17 cellular contexts compared by ENCODE assay signal in genomic region chr14:67557118-67557517, GRCh38. TPM values are rescaled to one million over a fixed set of nuclear protein-coding genes. Genes with fewer than 3 reads are reported as not detected.
DNase-seq lines count a peak whose midpoint lies in the region; ATAC-seq, FAIRE-seq and TF ChIP-seq lines count a peak whose summit lies in the region.
"Had no signal": no experiment of that assay in that cellular context is flagged by ENCODE, and none has a peak within 500 bp of the region (broad histone marks: within the 10 kb centered on the region; RNA-seq: fewer than 3 reads in every experiment).

No MANE protein-coding gene starts in this region.

- H3K36me3 ChIP-seq in bronchial epithelial cell (ENCODE audit: control insufficient read depth, insufficient read depth, low read length) = no peaks in the 10 kb centered on the region
- H3K36me3 ChIP-seq: BLaER1 had no signal

- peaks cover 3% of the 10 kb centered on the region for H3K36me3 Mint-ChIP-seq in mesothelial cell of epicardium
- H3K36me3 Mint-ChIP-seq in type B pancreatic cell = peaks cover 2% of the 10 kb centered on the region
- no peaks in the 10 kb centered on the region for H3K36me3 Mint-ChIP-seq in naive thymus-derived CD8-positive, alpha-beta T cell
- H3K36me3 Mint-ChIP-seq: T-cell had no signal

- FAIRE-seq in bronchial epithelial cell (lab: Jason Lieb, UNC) = no peak
- FAIRE-seq: keratinocyte had no signal

- ATAC-seq in naive thymus-derived CD8-positive, alpha-beta T cell = no peak
- ATAC-seq: activated T-cell treated with anti-CD3 and anti-CD28 coated beads, Interleukin-2, amount 50 U/mL, for 4 hours; T-cell had no signal

- H3K9me3 Mint-ChIP-seq in mesothelial cell of epicardium = no peaks in the 10 kb centered on the region
- no peaks in the 10 kb centered on the region for H3K9me3 Mint-ChIP-seq in type B pancreatic cell
- H3K9me3 Mint-ChIP-seq in naive thymus-derived CD8-positive, alpha-beta T cell = no peaks in the 10 kb centered on the region
- H3K9me3 Mint-ChIP-seq: activated T-cell treated with anti-CD3 and anti-CD28 coated beads, Interleukin-2, amount 50 U/mL, for 4 hours; T-cell had no signal

- H3K4me3 Mint-ChIP-seq in mesothelial cell of epicardium (no peak overlapping the region), type B pancreatic cell (no peak overlapping the region)
- no peak overlapping the region for H3K4me3 Mint-ChIP-seq in naive thymus-derived CD8-positive, alpha-beta T cell
- H3K4me3 Mint-ChIP-seq: activated T-cell treated with anti-CD3 and anti-CD28 coated beads, Interleukin-2, amount 50 U/mL, for 4 hours; T-cell had no signal

- no peaks in the 10 kb centered on the region for H3K27me3 ChIP-seq in bronchial epithelial cell (ENCODE audit: control insufficient read depth, insufficient read depth, low read length)
- H3K27me3 ChIP-seq: BLaER1 had no signal

- POLR2A ChIA-PET in naive thymus-derived CD8-positive, alpha-beta T cell (lab: Charles Lee) = no interaction called here

- DNase-seq in Daoy (ENCODE audit: low read depth) (peak; percentile 80), M059J (ENCODE audit: low read depth) (peak; percentile 81), bronchial epithelial cell (ENCODE audit: low read depth) (peak; percentile 40), mesothelial cell of epicardium (ENCODE audit: low spot score in 2 of 2, unreplicated experiment in 2 of 2) (no peak), activated gamma-delta T cell (lab: John Stamatoyannopoulos, UW) (no peak), type B pancreatic cell (ENCODE audit: extremely low spot score, unreplicated experiment) (no peak)
- DNase-seq in effector CD4-positive, alpha-beta T cell = no peak
- DNase-seq in naive thymus-derived CD8-positive, alpha-beta T cell = no peak
- DNase-seq: activated CD4-positive, alpha-beta T cell treated with anti-CD3 and anti-CD28 coated beads for 4 hours; activated T-cell treated with anti-CD3 and anti-CD28 coated beads, Interleukin-2, amount 50 U/mL, for 4 hours; amygdala; foreskin fibroblast; NCI-H1105; T-cell had no signal

- H3K4me1 Mint-ChIP-seq in mesothelial cell of epicardium (peaks cover 4% of the 10 kb centered on the region), type B pancreatic cell (ENCODE audit: unreplicated experiment) (no peaks in the 10 kb centered on the region)
- H3K4me1 Mint-ChIP-seq in naive thymus-derived CD8-positive, alpha-beta T cell = peaks cover 0 to 5% (median 0%) of the 10 kb centered on the region in 4 donors
- H3K4me1 Mint-ChIP-seq: T-cell had no signal

- TF ChIP-seq CTCF in bronchial epithelial cell (IDR thresholded peaks at IDR 0.05; ENCODE audit: insufficient read depth, low read length, severe bottlenecking) (no peak), mesothelial cell of epicardium (IDR thresholded peaks at IDR 0.05; ENCODE audit: unreplicated experiment) (no peak), type B pancreatic cell (conservative IDR thresholded peaks at IDR 0.05) (no peak)

- H3K27ac Mint-ChIP-seq in mesothelial cell of epicardium (peak overlapping the region; percentile 22), type B pancreatic cell (no peak overlapping the region)
- no peak overlapping the region for H3K27ac Mint-ChIP-seq in naive thymus-derived CD8-positive, alpha-beta T cell
- H3K27ac Mint-ChIP-seq: progenitor cell of endocrine pancreas, T-cell had no signal

- H3K4me3 ChIP-seq in bronchial epithelial cell (ENCODE audit: low read depth, low read length) = no peak overlapping the region
- H3K4me3 ChIP-seq: BLaER1 had no signal

- no peaks in the 10 kb centered on the region for H3K27me3 Mint-ChIP-seq in mesothelial cell of epicardium (ENCODE audit: low read depth)
- H3K27me3 Mint-ChIP-seq in type B pancreatic cell = no peaks in the 10 kb centered on the region
- peaks cover 0 to 4% (median 0%) of the 10 kb centered on the region in 5 donors for H3K27me3 Mint-ChIP-seq in naive thymus-derived CD8-positive, alpha-beta T cell
- H3K27me3 Mint-ChIP-seq: progenitor cell of endocrine pancreas, T-cell had no signal

RNA-seq across cellular contexts. Expression of gene PLEKHH1, which starts 24.0 kb away (rescaled TPM):
- 2.1 and 3.3 TPM in 2 replicates for total RNA-seq in Daoy (2014; rRNA removed; shearing (Covaris generic))
- 1.6 and 1.8 TPM in 2 replicates for total RNA-seq in M059J (2014; rRNA removed; shearing (Covaris generic))
- total RNA-seq in bronchial epithelial cell = 4.4 and 4.7 TPM in 2 replicates
- total RNA-seq in mesothelial cell of epicardium = 20.5 to 21.4 TPM (median 21.0 TPM) in 3 replicates
- 25.3 and 40.0 TPM in 2 replicates for total RNA-seq in type B pancreatic cell (ENCODE audit: low replicate concordance)
- 1 to 10 TPM; 1.0 to 1.4 TPM for total RNA-seq in naive thymus-derived CD8-positive, alpha-beta T cell
- under 1 TPM in 2 of 3 donors, not detected in 1; 0.06 to 0.07 TPM for polyA plus RNA-seq in naive thymus-derived CD8-positive, alpha-beta T cell

RNA-seq across cellular contexts. Expression of gene PIGH, which starts 43.0 kb away (rescaled TPM):
- 29.4 and 31.4 TPM in 2 replicates for total RNA-seq in Daoy (2014; rRNA removed; shearing (Covaris generic))
- total RNA-seq in M059J (2014; rRNA removed; shearing (Covaris generic)) = 23.2 and 32.8 TPM in 2 replicates
- total RNA-seq in bronchial epithelial cell (17.9 and 19.1 TPM in 2 replicates), mesothelial cell of epicardium (11.4 to 13.4 TPM (median 11.9 TPM) in 3 replicates), type B pancreatic cell (ENCODE audit: low replicate concordance) (19.0 and 20.3 TPM in 2 replicates)
- 10 to 100 TPM; 32.1 to 37.5 TPM for total RNA-seq in naive thymus-derived CD8-positive, alpha-beta T cell
- 10 to 100 TPM; 24.6 to 44.5 (median 35.3) TPM for polyA plus RNA-seq in naive thymus-derived CD8-positive, alpha-beta T cell

Comparison
In these comparisons a context has a peak if more than half of its experiments do, and no peak if none do; other contexts are left out.
1. DNase-seq: peak in Daoy (single experiment), M059J (single experiment) and bronchial epithelial cell (single experiment); none in mesothelial cell of epicardium (0 of 2), activated gamma-delta T cell (single experiment), type B pancreatic cell (single experiment), effector CD4-positive, alpha-beta T cell (single experiment) and naive thymus-derived CD8-positive, alpha-beta T cell (0 of 10).